ENCODE assay signal across 24 cellular contexts in the genomic region with DNA sequence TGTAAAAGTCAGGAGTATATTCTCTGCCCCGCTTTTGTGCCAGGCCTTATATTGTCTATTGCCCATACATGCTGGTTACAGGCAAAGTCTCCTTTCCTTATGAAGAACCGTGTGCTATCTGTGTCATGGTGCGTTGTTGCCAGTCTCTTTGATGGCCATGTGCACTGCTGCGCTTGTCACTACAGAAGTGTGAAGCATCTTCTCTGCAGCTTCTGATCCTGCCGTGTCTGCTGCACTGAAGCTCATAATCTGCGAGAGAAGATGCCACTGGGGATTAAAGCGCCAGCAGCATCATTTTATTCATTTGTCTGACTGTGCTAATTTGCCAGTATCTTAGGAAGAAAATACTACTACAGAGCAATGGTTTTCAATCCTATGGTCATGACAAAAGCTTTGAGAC.
DNase-seq lines count a peak whose midpoint lies in the region; TF ChIP-seq lines count a peak whose summit lies in the region.
"Had no signal": no experiment of that assay in that cellular context is flagged by ENCODE, and none has a peak within 500 bp of the region (broad histone marks: within the 10 kb centered on the region; RNA-seq: fewer than 3 reads in every experiment).

No MANE protein-coding gene starts in this region.

- H3K27ac ChIP-seq in neural cell (ENCODE audit: low read length) = peak overlapping the region; percentile 73
- no peak overlapping the region for H3K27ac ChIP-seq in neural progenitor cell
- H3K27ac ChIP-seq: 22Rv1, A549, BLaER1 had no signal

- H3K79me2 ChIP-seq in neural cell (replicated peaks; ENCODE audit: insufficient read depth, low read length) (peaks cover 9% of the 10 kb centered on the region), neural progenitor cell (ENCODE audit: low read depth) (no peaks in the 10 kb centered on the region)

- H3K4me1 Mint-ChIP-seq in neural progenitor cell = peaks cover 21% of the 10 kb centered on the region
- H3K4me1 Mint-ChIP-seq: CD14-positive monocyte; CD4-positive, alpha-beta memory T cell; CD4-positive, CD25-positive, alpha-beta regulatory T cell; CD8-positive, alpha-beta memory T cell had no signal

- no peak overlapping the region for H3K27ac Mint-ChIP-seq in neural progenitor cell
- H3K27ac Mint-ChIP-seq: CD14-positive monocyte; CD4-positive, alpha-beta memory T cell; CD4-positive, CD25-positive, alpha-beta regulatory T cell; CD8-positive, alpha-beta memory T cell had no signal

- no peaks in the 10 kb centered on the region for H4K20me1 ChIP-seq in neural cell (ENCODE audit: insufficient read depth)
- no peaks in the 10 kb centered on the region for H4K20me1 ChIP-seq in neural progenitor cell (ENCODE audit: low read depth)
- H4K20me1 ChIP-seq: BLaER1 had no signal

- DNase-seq in NCI-H82 (lab: John Stamatoyannopoulos, UW) = peak; percentile 20
- DNase-seq in NCI-H82 treated with DMSO at 0.1 percent for 48 hours (lab: John Stamatoyannopoulos, UW; ENCODE audit: unreplicated experiment) = no peak
- DNase-seq in neural progenitor cell (ENCODE audit: low spot score) = no peak
- DNase-seq in kidney glomerular epithelial cell (lab: John Stamatoyannopoulos, UW) = no peak
- DNase-seq: ACHN; BE2C; C1 segment of cervical spinal cord; CD4-positive, CD25-positive, alpha-beta regulatory T cell; CD8-positive, alpha-beta memory T cell; COR-L47; DMS 273 treated with DMSO at 0.1 percent for 48 hours; DMS153; DMS53; DMS79; DND-41; EL; GDM1 had no signal

- H3K4me3 Mint-ChIP-seq in neural progenitor cell = no peak overlapping the region
- H3K4me3 Mint-ChIP-seq: CD14-positive monocyte; CD4-positive, alpha-beta memory T cell; CD4-positive, CD25-positive, alpha-beta regulatory T cell; CD8-positive, alpha-beta memory T cell had no signal

- no peaks in the 10 kb centered on the region for H3K36me3 Mint-ChIP-seq in neural progenitor cell
- H3K36me3 Mint-ChIP-seq: CD14-positive monocyte; CD4-positive, alpha-beta memory T cell; CD4-positive, CD25-positive, alpha-beta regulatory T cell; CD8-positive, alpha-beta memory T cell had no signal

- no peak overlapping the region for H2AFZ ChIP-seq in neural cell (ENCODE audit: low read depth, low read length)
- no peak overlapping the region for H2AFZ ChIP-seq in neural progenitor cell (replicated peaks)

- H3K9me3 ChIP-seq in neural cell (ENCODE audit: low read length) = no peaks in the 10 kb centered on the region
- no peaks in the 10 kb centered on the region for H3K9me3 ChIP-seq in neural progenitor cell (ENCODE audit: low read depth)
- H3K9me3 ChIP-seq: A549, BE2C, BLaER1 had no signal

- H3K9ac ChIP-seq in neural cell (ENCODE audit: low read length) (peak overlapping the region; percentile 27), neural progenitor cell (no peak overlapping the region)
- H3K9ac ChIP-seq: BLaER1 had no signal

- TF ChIP-seq EP300 in neural cell (conservative IDR thresholded peaks at IDR 0.05; ENCODE audit: poor library complexity, severe bottlenecking) = peak; percentile 53

- H3K27me3 ChIP-seq in neural cell (ENCODE audit: insufficient read depth, low read depth, low read length) (no peaks in the 10 kb centered on the region), neural progenitor cell (no peaks in the 10 kb centered on the region)
- H3K27me3 ChIP-seq: BE2C, BLaER1 had no signal

- TF ChIP-seq CTCF in neural cell (IDR thresholded peaks at IDR 0.05; ENCODE audit: poor library complexity, severe bottlenecking) (no peak), neural progenitor cell (IDR thresholded peaks at IDR 0.05) (no peak)

- H3K27me3 Mint-ChIP-seq in neural progenitor cell (ENCODE audit: insufficient read depth, low read depth) = no peaks in the 10 kb centered on the region
- H3K27me3 Mint-ChIP-seq: CD4-positive, CD25-positive, alpha-beta regulatory T cell had no signal

- no peaks in the 10 kb centered on the region for H3K9me2 ChIP-seq in neural cell (ENCODE audit: insufficient read depth, low read length)

- H3K36me3 ChIP-seq in neural cell (ENCODE audit: insufficient read depth, low read length) = no peaks in the 10 kb centered on the region
- H3K36me3 ChIP-seq in neural progenitor cell = no peaks in the 10 kb centered on the region
- H3K36me3 ChIP-seq: BE2C, BLaER1 had no signal

- H3K4me3 ChIP-seq in neural cell (ENCODE audit: low read length) = peak overlapping the region; percentile 28
- no peak overlapping the region for H3K4me3 ChIP-seq in neural progenitor cell
- H3K4me3 ChIP-seq: A549, BLaER1, GM12878 had no signal

- peaks cover 15% of the 10 kb centered on the region for H3K4me1 ChIP-seq in neural progenitor cell
- H3K4me1 ChIP-seq: A549, BLaER1 had no signal

- no peaks in the 10 kb centered on the region for H3K9me3 Mint-ChIP-seq in neural progenitor cell

- H3F3A ChIP-seq in neural cell (ENCODE audit: insufficient read depth, low read length, poor library complexity, severe bottlenecking) (no peaks in the 10 kb centered on the region), neural progenitor cell (ENCODE audit: low read depth) (peaks cover 13% of the 10 kb centered on the region)

- no peak overlapping the region for H3K4me2 ChIP-seq in neural cell (ENCODE audit: low read length)
- H3K4me2 ChIP-seq in neural progenitor cell = no peak overlapping the region
- H3K4me2 ChIP-seq: A549, BLaER1 had no signal

- peak; percentile 13 for TF ChIP-seq RAD21 in neural cell (conservative IDR thresholded peaks at IDR 0.05)

TF ChIP-seq in neural cell, 6 proteins besides CTCF, POLR2A, EP300 and RAD21:
- TF ChIP-seq SMC3 (conservative IDR thresholded peaks at IDR 0.05; ENCODE audit: poor library complexity) = no peak
- TF ChIP-seq MXI1 (conservative IDR thresholded peaks at IDR 0.05; ENCODE audit: poor library complexity, severe bottlenecking) = peak; percentile 39
- peak; percentile 73 for TF ChIP-seq POLR2AphosphoS5 (IDR thresholded peaks at IDR 0.05)
- TF ChIP-seq, protein P1, sequence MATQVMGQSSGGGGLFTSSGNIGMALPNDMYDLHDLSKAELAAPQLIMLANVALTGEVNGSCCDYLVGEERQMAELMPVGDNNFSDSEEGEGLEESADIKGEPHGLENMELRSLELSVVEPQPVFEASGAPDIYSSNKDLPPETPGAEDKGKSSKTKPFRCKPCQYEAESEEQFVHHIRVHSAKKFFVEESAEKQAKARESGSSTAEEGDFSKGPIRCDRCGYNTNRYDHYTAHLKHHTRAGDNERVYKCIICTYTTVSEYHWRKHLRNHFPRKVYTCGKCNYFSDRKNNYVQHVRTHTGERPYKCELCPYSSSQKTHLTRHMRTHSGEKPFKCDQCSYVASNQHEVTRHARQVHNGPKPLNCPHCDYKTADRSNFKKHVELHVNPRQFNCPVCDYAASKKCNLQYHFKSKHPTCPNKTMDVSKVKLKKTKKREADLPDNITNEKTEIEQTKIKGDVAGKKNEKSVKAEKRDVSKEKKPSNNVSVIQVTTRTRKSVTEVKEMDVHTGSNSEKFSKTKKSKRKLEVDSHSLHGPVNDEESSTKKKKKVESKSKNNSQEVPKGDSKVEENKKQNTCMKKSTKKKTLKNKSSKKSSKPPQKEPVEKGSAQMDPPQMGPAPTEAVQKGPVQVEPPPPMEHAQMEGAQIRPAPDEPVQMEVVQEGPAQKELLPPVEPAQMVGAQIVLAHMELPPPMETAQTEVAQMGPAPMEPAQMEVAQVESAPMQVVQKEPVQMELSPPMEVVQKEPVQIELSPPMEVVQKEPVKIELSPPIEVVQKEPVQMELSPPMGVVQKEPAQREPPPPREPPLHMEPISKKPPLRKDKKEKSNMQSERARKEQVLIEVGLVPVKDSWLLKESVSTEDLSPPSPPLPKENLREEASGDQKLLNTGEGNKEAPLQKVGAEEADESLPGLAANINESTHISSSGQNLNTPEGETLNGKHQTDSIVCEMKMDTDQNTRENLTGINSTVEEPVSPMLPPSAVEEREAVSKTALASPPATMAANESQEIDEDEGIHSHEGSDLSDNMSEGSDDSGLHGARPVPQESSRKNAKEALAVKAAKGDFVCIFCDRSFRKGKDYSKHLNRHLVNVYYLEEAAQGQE (IDR thresholded peaks at IDR 0.05; ENCODE audit: borderline replicate concordance) = no peak
- TF ChIP-seq EZH2 (IDR thresholded peaks at IDR 0.05; ENCODE audit: borderline replicate concordance, insufficient read depth, low read length, poor library complexity, severe bottlenecking) = no peak
- no peak for TF ChIP-seq TAF1 (IDR thresholded peaks at IDR 0.05; ENCODE audit: low read depth)
